In genomic region chr16:82157836-82158235, GRCh38 we compare ENCODE assay signal across 19 cellular contexts. TPM values are rescaled to one million over a fixed set of nuclear protein-coding genes. Genes with fewer than 3 reads are reported as not detected.
A peak's percentile ranks its signal among the peaks of the same experiment; 100 is the strongest.
DNase-seq lines count a peak whose midpoint lies in the region; ATAC-seq and TF ChIP-seq lines count a peak whose summit lies in the region.
"Had no signal": no experiment of that assay in that cellular context is flagged by ENCODE, and none has a peak within 500 bp of the region (broad histone marks: within the 10 kb centered on the region; RNA-seq: fewer than 3 reads in every experiment).

No MANE protein-coding gene starts in this region.

- H3K4me1 ChIP-seq in suprapubic skin: peaks cover 8% of the 10 kb centered on the region

- H3K27ac ChIP-seq in SK-N-MC: peak overlapping the region; percentile 86
- peak overlapping the region; percentile 32 for H3K27ac ChIP-seq in suprapubic skin

- no peak overlapping the region for H3K9ac ChIP-seq in SK-N-MC (ENCODE audit: insufficient read length)

- H3K9me3 ChIP-seq in SK-N-MC (ENCODE audit: low read depth, low read length) (0 out of 2 replicates have a peak, but pooled peaks cover 7% of the 10 kb centered on the region), suprapubic skin (no peaks in the 10 kb centered on the region)

- H3K27me3 ChIP-seq in suprapubic skin: no peaks in the 10 kb centered on the region

- no peak overlapping the region; the same call in 1 of the 2 replicates for H3K4me3 ChIP-seq in SK-N-MC
- H3K4me3 ChIP-seq in fibroblast of villous mesenchyme (ENCODE audit: low read depth, low read length): no peak overlapping the region
- no peak overlapping the region for H3K4me3 ChIP-seq in suprapubic skin

- TF ChIP-seq POLR2A in suprapubic skin (IDR thresholded peaks at IDR 0.05): no peak

- peaks cover 68% of the 10 kb centered on the region for H3K36me3 ChIP-seq in SK-N-MC (ENCODE audit: insufficient read depth, low read length)
- H3K36me3 ChIP-seq in suprapubic skin: peaks cover 21% of the 10 kb centered on the region

- no peak for TF ChIP-seq CTCF in fibroblast of villous mesenchyme (IDR thresholded peaks at IDR 0.05; ENCODE audit: insufficient read depth, low read depth, low read length)
- TF ChIP-seq CTCF in suprapubic skin (IDR thresholded peaks at IDR 0.05): no peak

- WGBS in suprapubic skin: 77% methylated on average over 5 of the region's 5 CpGs

- DNase-seq in EH (ENCODE audit: low read depth) (peak; percentile 4), SK-N-MC (ENCODE audit: low read depth, low spot score) (no peak), fibroblast of villous mesenchyme (ENCODE audit: low read depth) (peak; percentile 78), suprapubic skin (ENCODE audit: low spot score in 2 of 2) (no peak), kidney tubule cell (ENCODE audit: low spot score) (no peak)
- DNase-seq: activated CD4-positive, alpha-beta T cell treated with anti-CD3 and anti-CD28 coated beads for 4 hours; activated CD8-positive, alpha-beta memory T cell treated with anti-CD3 and anti-CD28 coated beads, Interleukin-2, amount 10 ng/mL, durations not matched to agents 7 days and 5 days; cerebellar nuclear complex; DMS53; erythroblast; GOT3; NCI-H446; occipital lobe; OCI-M1; right cardiac atrium; stimulated activated CD8-positive, alpha-beta memory T cell treated with anti-CD3 and anti-CD28 coated beads, Interleukin-4, amount 100 ng/mL, for 48 hours had no signal

- ATAC-seq in HG03039 (IDR thresholded peaks at IDR 0.05; ENCODE audit: unreplicated experiment) (no peak), GM18858 (IDR thresholded peaks at IDR 0.05; ENCODE audit: unreplicated experiment) (no peak)
- ATAC-seq: activated CD8-positive, alpha-beta memory T cell treated with anti-CD3 and anti-CD28 coated beads, Interleukin-2, amount 10 ng/mL, durations not matched to agents 7 days and 5 days; right cardiac atrium; Right ventricle myocardium inferior had no signal

- no peak for TF ChIP-seq EP300 in suprapubic skin (IDR thresholded peaks at IDR 0.05)

RNA-seq across cellular contexts. Expression of gene MPHOSPH6, which starts 12.2 kb away (rescaled TPM):
- 32.9 and 38.4 TPM in 2 replicates for total RNA-seq in fibroblast of villous mesenchyme
- 10 to 100 TPM; 26.2 to 58.0 (median 33.5) TPM for total RNA-seq in suprapubic skin

Comparison
In these comparisons a context has a peak if more than half of its experiments do, and no peak if none do; other contexts are left out.
1. DNase-seq: peak in EH (single experiment) and fibroblast of villous mesenchyme (single experiment); none in SK-N-MC (single experiment), suprapubic skin (0 of 2) and kidney tubule cell (single experiment).